11 cellular contexts compared by ENCODE assay signal in genomic region chr5:1480217-1480616, GRCh38. TPM values are rescaled to one million over a fixed set of nuclear protein-coding genes. Genes with fewer than 3 reads are reported as not detected.
A peak's percentile ranks its signal among the peaks of the same experiment; 100 is the strongest.
DNase-seq lines count a peak whose midpoint lies in the region; ATAC-seq and TF ChIP-seq lines count a peak whose summit lies in the region.
"Had no signal": no experiment of that assay in that cellular context is flagged by ENCODE, and none has a peak within 500 bp of the region (broad histone marks: within the 10 kb centered on the region; RNA-seq: fewer than 3 reads in every experiment).

No MANE protein-coding gene starts in this region.

- no peak overlapping the region for H3K4me2 ChIP-seq in SK-N-SH
- H3K4me2 ChIP-seq: KMS-11 had no signal

- TF ChIP-seq EP300 in SK-N-SH (IDR thresholded peaks at IDR 0.05; ENCODE audit: borderline replicate concordance in 1 of 2, low read depth in 1 of 2, low read length in 1 of 2) = no peak

- H3F3A ChIP-seq in SK-N-SH (replicated peaks; ENCODE audit: insufficient read depth) = no peaks in the 10 kb centered on the region

- no peaks in the 10 kb centered on the region for H3K9me2 ChIP-seq in SK-N-SH

- CTCF ChIA-PET in SK-N-SH (lab: Yijun Ruan, JAX) = interaction anchor here (0.6 to 4.8 kb wide), 15 partner anchors 8 to 173 kb away, joined by 3 to 32 read pairs (median 4); no protein-coding TSS in a partner anchor

- DNase-seq in DMS53 (lab: John Stamatoyannopoulos, UW) = peak; percentile 43
- DNase-seq in DMS53 treated with DMSO at 0.1 percent for 48 hours (lab: John Stamatoyannopoulos, UW; ENCODE audit: unreplicated experiment) = no peak
- DNase-seq in amniotic epithelial cell (ENCODE audit: low read depth) = peak; percentile 14
- DNase-seq in left kidney (ENCODE audit: low read depth, low spot score) = peak; percentile 21
- DNase-seq in tibial artery = peak; percentile 67 to 81
- no peak for DNase-seq in activated effector memory CD4-positive, alpha-beta T cell treated with Interleukin-2 at 50 U/mL for 16 hours
- DNase-seq in SK-N-SH = no peak
- DNase-seq: occipital lobe had no signal

- no peaks in the 10 kb centered on the region for H3K79me2 ChIP-seq in SK-N-SH (ENCODE audit: insufficient read depth)

- no peak for TF ChIP-seq RAD21 in SK-N-SH (IDR thresholded peaks at IDR 0.05; ENCODE audit: low read length)

- H3K9me3 ChIP-seq in tibial artery = no peaks in the 10 kb centered on the region
- H3K9me3 ChIP-seq in SK-N-SH = no peaks in the 10 kb centered on the region

- no peak for ATAC-seq in GM18861 (IDR thresholded peaks at IDR 0.05; ENCODE audit: unreplicated experiment)

- H2AFZ ChIP-seq in SK-N-SH (ENCODE audit: low read depth) = no peak overlapping the region

- POLR2A ChIA-PET in SK-N-SH (lab: Yijun Ruan, JAX) = no interaction called here

- no peak overlapping the region for H3K9ac ChIP-seq in SK-N-SH
- H3K9ac ChIP-seq: KMS-11 had no signal

- TF ChIP-seq CTCF in tibial artery (IDR thresholded peaks at IDR 0.05) = no peak
- TF ChIP-seq CTCF in SK-N-SH (IDR thresholded peaks at IDR 0.05) = no peak

- WGBS in SK-N-SH (ENCODE audit: low lambda C conversion rate) = 84% methylated on average over 10 of the region's 14 CpGs

- no peak overlapping the region for H3K27ac ChIP-seq in tibial artery
- H3K27ac ChIP-seq in SK-N-SH (ENCODE audit: low read depth in 2 of 2, low read length in 1 of 2) = no peak overlapping the region
- H3K27ac ChIP-seq: 22Rv1, KMS-11 had no signal

- 0 out of 2 replicates have a peak, but pooled peaks cover 4% of the 10 kb centered on the region for H4K20me1 ChIP-seq in SK-N-SH (ENCODE audit: insufficient read depth)

- intact Hi-C loops in tibial artery (cut with DNase I; ENCODE audit: low total_unique reads) = loop anchor here (5.0 kb wide), 1 partner anchor 162 kb away; no protein-coding TSS in a partner anchor

- H3K27me3 ChIP-seq in tibial artery (no peaks in the 10 kb centered on the region), SK-N-SH (ENCODE audit: insufficient read depth) (no peaks in the 10 kb centered on the region)

- H3K4me1 ChIP-seq in tibial artery = peaks cover 0 to 4% (median 0%) of the 10 kb centered on the region in 4 donors
- no peaks in the 10 kb centered on the region for H3K4me1 ChIP-seq in SK-N-SH (ENCODE audit: control insufficient read depth in 1 of 2, insufficient read depth in 2 of 2, low read depth in 1 of 2, low read length in 1 of 2)

- peaks cover 27 to 62% (median 40%) of the 10 kb centered on the region in 3 donors for H3K36me3 ChIP-seq in tibial artery
- H3K36me3 ChIP-seq in SK-N-SH (replicated peaks in 1 of 2; ENCODE audit: control insufficient read depth in 1 of 2, insufficient read depth in 2 of 2, low read length in 1 of 2) = peaks cover 3 to 40% of the 10 kb centered on the region in 2 experiments

- H3K4me3 ChIP-seq in tibial artery (no peak overlapping the region), SK-N-SH (ENCODE audit: low read depth in 2 of 2, low read length in 1 of 2) (no peak overlapping the region)

TF ChIP-seq in SK-N-SH, 30 proteins besides CTCF, POLR2A, EP300 and RAD21:
- TF ChIP-seq RFX5 (IDR thresholded peaks at IDR 0.05; ENCODE audit: low read length) (no peak), EZH2phosphoT487 (IDR thresholded peaks at IDR 0.05; ENCODE audit: borderline replicate concordance, low read depth) (no peak), MAX (IDR thresholded peaks at IDR 0.05; ENCODE audit: low read depth) (no peak), FOSL2 (IDR thresholded peaks at IDR 0.05; ENCODE audit: borderline replicate concordance, low read depth) (no peak), REST (IDR thresholded peaks at IDR 0.05; ENCODE audit: low read depth, low read length) (no peak)

RNA-seq across cellular contexts. Expression of gene SLC6A3, which starts 35.0 kb away (rescaled TPM):
- polyA plus RNA-seq in SK-N-SH (2012; rRNA removed) = not detected in 2 replicates
- polyA plus RNA-seq in SK-N-SH (2012; cell fraction: cytosol; rRNA removed) = not detected in 2 replicates
- not detected in 2 replicates for polyA plus RNA-seq in SK-N-SH (2012; cell fraction: nucleus; rRNA removed)

RNA-seq across cellular contexts. Expression of gene LPCAT1, which starts 43.5 kb away (rescaled TPM):
- polyA plus RNA-seq in SK-N-SH (2012; rRNA removed) = 32.5 and 42.3 TPM in 2 replicates
- polyA plus RNA-seq in SK-N-SH (2012; cell fraction: cytosol; rRNA removed) = 30.1 and 38.3 TPM in 2 replicates
- polyA plus RNA-seq in SK-N-SH (2012; cell fraction: nucleus; rRNA removed) = 54.3 and 65.1 TPM in 2 replicates

Comparison
In these comparisons a context has a peak if more than half of its experiments do, and no peak if none do; other contexts are left out.
1. DNase-seq: peak in DMS53 (single experiment), amniotic epithelial cell (single experiment), left kidney (single experiment) and tibial artery (2 of 2); none in DMS53 treated with DMSO at 0.1 percent for 48 hours (single experiment), activated effector memory CD4-positive, alpha-beta T cell treated with Interleukin-2 at 50 U/mL for 16 hours (single experiment) and SK-N-SH (single experiment).